8 cellular contexts compared by ENCODE assay signal in genomic region chr1:212413902-212414327, GRCh38. TPM values are rescaled to one million over a fixed set of nuclear protein-coding genes. Genes with fewer than 3 reads are reported as not detected.
DNase-seq lines count a peak whose midpoint lies in the region; ATAC-seq and FAIRE-seq lines count a peak whose summit lies in the region.

No MANE protein-coding gene starts in this region.

- DNase-seq in Ammon's horn (ENCODE audit: low spot score) = peak; percentile 46
- no peak for DNase-seq in MG63
- DNase-seq in cerebellum (ENCODE audit: low spot score) = peak; percentile 12
- DNase-seq in urothelium cell line (ENCODE audit: low spot score) = peak; percentile 56
- no peak for DNase-seq in medulla oblongata (ENCODE audit: extremely low spot score)

- 9 to 16% methylated on average over 15 to 21 of the region's 21 CpGs for WGBS in mesodermal cell (ENCODE audit: insufficient coverage in 2 of 2), 2 experiments

- H3K4me3 ChIP-seq in MG63 (peak overlapping the region; percentile 100), mesodermal cell (ENCODE audit: extremely low read depth, insufficient read depth, low read length, poor library complexity, severe bottlenecking) (peak overlapping the region; percentile 90)

- H3K9me3 ChIP-seq in MG63 = no peaks in the 10 kb centered on the region
- H3K9me3 ChIP-seq in mesodermal cell (ENCODE audit: control insufficient read depth, low read length) = no peaks in the 10 kb centered on the region

- H3K36me3 ChIP-seq in MG63 (peaks cover 17% of the 10 kb centered on the region), mesodermal cell (ENCODE audit: control insufficient read depth, insufficient read depth, low read length) (peaks cover 37% of the 10 kb centered on the region)

- no peak overlapping the region for H3K27ac ChIP-seq in mesodermal cell (ENCODE audit: low read depth, low read length, severe bottlenecking)

- FAIRE-seq in urothelium cell line (lab: Jason Lieb, UNC) = no peak

- no peaks in the 10 kb centered on the region for H3K27me3 ChIP-seq in MG63

- ATAC-seq in GM19452 (IDR thresholded peaks at IDR 0.05; ENCODE audit: unreplicated experiment) = peak; percentile 9
- ATAC-seq in activated CD4-positive, CD25-positive, alpha-beta regulatory T cell treated with anti-CD3 and anti-CD28 coated beads, Interleukin-2, amount 50 U/mL, for 24 hours = no peak

- H3K4me1 ChIP-seq in mesodermal cell (ENCODE audit: control insufficient read depth, insufficient read depth, low read length, poor library complexity, severe bottlenecking) = peaks cover 3% of the 10 kb centered on the region

RNA-seq across cellular contexts. Expression of gene PACC1, which starts 0.8 kb away (rescaled TPM):
- 4.8 and 12.6 TPM in 2 replicates for total RNA-seq in MG63 (2014; rRNA removed; shearing (Covaris generic); ENCODE audit: low replicate concordance)
- 17.2 TPM for total RNA-seq in cerebellum
- polyA plus RNA-seq in mesodermal cell (2013, experiment 1 of 2) = 18.5 TPM
- polyA plus RNA-seq in mesodermal cell (2013, experiment 2 of 2) = 17.3 TPM

RNA-seq across cellular contexts. Expression of gene NENF, which starts 18.8 kb away (rescaled TPM):
- total RNA-seq in MG63 (2014; rRNA removed; shearing (Covaris generic); ENCODE audit: low replicate concordance) = 143 and 147 TPM in 2 replicates
- total RNA-seq in cerebellum = 9.5 TPM
- 25.3 TPM for polyA plus RNA-seq in mesodermal cell (2013, experiment 1 of 2)
- polyA plus RNA-seq in mesodermal cell (2013, experiment 2 of 2) = 22.2 TPM

Comparison
In these comparisons a context has a peak if more than half of its experiments do, and no peak if none do; other contexts are left out.
1. DNase-seq: peak in Ammon's horn (single experiment), cerebellum (single experiment) and urothelium cell line (single experiment); none in MG63 (single experiment) and medulla oblongata (single experiment).
2. RNA of gene NENF, which starts 18.8 kb away (total RNA-seq): 143 to 147 TPM in MG63; 9.5 TPM in cerebellum (single experiment); every median in the first group is over 10 times any median in the second.